In genomic region chr11:105244157-105244820, GRCh38 we compare ENCODE assay signal across 11 cellular contexts.
DNase-seq lines count a peak whose midpoint lies in the region; ATAC-seq and TF ChIP-seq lines count a peak whose summit lies in the region.
"Had no signal": no experiment of that assay in that cellular context is flagged by ENCODE, and none has a peak within 500 bp of the region (broad histone marks: within the 10 kb centered on the region; RNA-seq: fewer than 3 reads in every experiment).

No MANE protein-coding gene starts in this region.

- H3K9me3 ChIP-seq in HCT116 (ENCODE audit: control insufficient read depth in 1 of 2, insufficient read depth in 1 of 2, low read depth in 1 of 2, low read length in 2 of 2) (no peaks in the 10 kb centered on the region), skeletal muscle tissue (ENCODE audit: control insufficient read depth in 3 of 3, low read length in 3 of 3) (no peaks in the 10 kb centered on the region), spleen (no peaks in the 10 kb centered on the region)

- H3K4me3 Mint-ChIP-seq in T-helper 2 cell treated with Interferon-gamma antibody and Interleukin-4, amounts not matched to agents 5 μg/mL and 100 μg/mL, for 36 hours, result no peak overlapping the region
- H3K4me3 Mint-ChIP-seq in effector memory CD8-positive, alpha-beta T cell, result no peak overlapping the region
- H3K4me3 Mint-ChIP-seq: immature natural killer cell had no signal

- H3K4me3 ChIP-seq in HCT116 (replicated peaks in 1 of 2; ENCODE audit: low read depth in 1 of 2, low read length in 2 of 2) (peak overlapping the region in 1 of 2 experiments; percentile 19; a peak in 1 of 4 replicates), skeletal muscle tissue (ENCODE audit: low read length in 3 of 3) (no peak overlapping the region), spleen (no peak overlapping the region)

- H3K9me3 Mint-ChIP-seq in T-helper 2 cell treated with Interferon-gamma antibody and Interleukin-4, amounts not matched to agents 5 μg/mL and 100 μg/mL, for 36 hours, result no peaks in the 10 kb centered on the region
- H3K9me3 Mint-ChIP-seq in effector memory CD8-positive, alpha-beta T cell, result no peaks in the 10 kb centered on the region

- TF ChIP-seq CTCF in HCT116 (IDR thresholded peaks at IDR 0.05 in 2 of 3, conservative IDR thresholded peaks at IDR 0.05 in 1 of 3; ENCODE audit: borderline replicate concordance in 1 of 3, insufficient read depth in 1 of 3, low read depth in 2 of 3, low read length in 2 of 3) (no peak), spleen (IDR thresholded peaks at IDR 0.05 in 8 of 11, conservative IDR thresholded peaks at IDR 0.05 in 3 of 11) (no peak)

- H3K9ac ChIP-seq in HCT116 (ENCODE audit: low read length) (0 out of 2 replicates have a peak overlapping the region, but pooled peaks have one; percentile 10), skeletal muscle tissue (ENCODE audit: low read depth in 1 of 3, low read length in 3 of 3) (no peak overlapping the region)

- ATAC-seq in HCT116 (peak; percentile 88), HG02840 (IDR thresholded peaks at IDR 0.05; ENCODE audit: low FRiP score, unreplicated experiment) (no peak)
- no peak for ATAC-seq in effector memory CD8-positive, alpha-beta T cell (replicated peaks)

- POLR2A ChIA-PET in HCT116 (lab: Charles Lee), result no interaction called here

- H3K4me1 Mint-ChIP-seq in T-helper 2 cell treated with Interferon-gamma antibody and Interleukin-4, amounts not matched to agents 5 μg/mL and 100 μg/mL, for 36 hours (ENCODE audit: low read depth), result no peaks in the 10 kb centered on the region
- H3K4me1 Mint-ChIP-seq in effector memory CD8-positive, alpha-beta T cell (ENCODE audit: low read depth in 2 of 2), result no peaks in the 10 kb centered on the region
- H3K4me1 Mint-ChIP-seq: immature natural killer cell had no signal

- CTCF ChIA-PET in HCT116 (lab: Charles Lee), result no interaction called here

- no peaks in the 10 kb centered on the region for H3K36me3 Mint-ChIP-seq in T-helper 2 cell treated with Interferon-gamma antibody and Interleukin-4, amounts not matched to agents 5 μg/mL and 100 μg/mL, for 36 hours (ENCODE audit: low read depth)
- no peaks in the 10 kb centered on the region for H3K36me3 Mint-ChIP-seq in effector memory CD8-positive, alpha-beta T cell (ENCODE audit: insufficient read depth)
- H3K36me3 Mint-ChIP-seq: immature natural killer cell had no signal

- H3K27me3 ChIP-seq in HCT116 (ENCODE audit: insufficient read depth, low read length) (no peaks in the 10 kb centered on the region), skeletal muscle tissue (ENCODE audit: control insufficient read depth in 3 of 3, insufficient read depth in 3 of 3, low read length in 3 of 3) (no peaks in the 10 kb centered on the region), spleen (replicated peaks in 1 of 7) (no peaks in the 10 kb centered on the region)

- no peaks in the 10 kb centered on the region for H3K79me2 ChIP-seq in HCT116 (ENCODE audit: insufficient read depth, low read length)

- DNase-seq in HCT116 (ENCODE audit: low read depth, low spot score) (peak; percentile 47), SK-MEL-5 (ENCODE audit: low read depth, low spot score) (peak; percentile 88), foreskin melanocyte (peak; percentile 92), spleen (no peak)
- no peak for DNase-seq in T-helper 2 cell treated with Interferon-gamma antibody and Interleukin-4, amounts not matched to agents 5 μg/mL and 100 μg/mL, for 36 hours (ENCODE audit: low spot score)
- DNase-seq in effector memory CD8-positive, alpha-beta T cell, result no peak
- DNase-seq: activated CD8-positive, alpha-beta memory T cell treated with anti-CD3 and anti-CD28 coated beads, Interleukin-2, amount 50 U/mL, for 48 hours; immature natural killer cell; NCI-H446 treated with DMSO at 0.1 percent for 48 hours had no signal

- no peaks in the 10 kb centered on the region for H3K36me3 ChIP-seq in HCT116 (ENCODE audit: control insufficient read depth in 1 of 2, insufficient read depth in 2 of 2, low read length in 2 of 2)
- H3K36me3 ChIP-seq in skeletal muscle tissue (ENCODE audit: control insufficient read depth in 3 of 3, insufficient read depth in 3 of 3, low read length in 3 of 3), result no peaks in the 10 kb centered on the region
- no peaks in the 10 kb centered on the region for H3K36me3 ChIP-seq in spleen

- H3K27me3 Mint-ChIP-seq in T-helper 2 cell treated with Interferon-gamma antibody and Interleukin-4, amounts not matched to agents 5 μg/mL and 100 μg/mL, for 36 hours (ENCODE audit: low read depth), result no peaks in the 10 kb centered on the region
- H3K27me3 Mint-ChIP-seq in effector memory CD8-positive, alpha-beta T cell, result peaks cover 0 to 8% of the 10 kb centered on the region in 2 donors

- no peaks in the 10 kb centered on the region for H4K20me1 ChIP-seq in HCT116 (ENCODE audit: insufficient read depth)

- TF ChIP-seq RAD21 in HCT116 (IDR thresholded peaks at IDR 0.05; ENCODE audit: low read depth), result no peak

- peak overlapping the region; percentile 60 for H3K4me2 ChIP-seq in HCT116 (ENCODE audit: low read length)

- RAD21 ChIA-PET in HCT116 (lab: Charles Lee; ENCODE audit: low non-redundant PET in 1 of 2, low total read pairs in 2 of 2, uncharacterized antibody in 2 of 2, unreplicated experiment in 2 of 2), result no interaction called here

- no peak for TF ChIP-seq POLR2A in HCT116 (IDR thresholded peaks at IDR 0.05; ENCODE audit: borderline replicate concordance, extremely low read depth, insufficient read depth, insufficient read length)
- TF ChIP-seq POLR2A in spleen (IDR thresholded peaks at IDR 0.05), result no peak

- intact Hi-C loops in HCT116 (cut with micrococcal nuclease), result no loop called here
- intact Hi-C loops in spleen (cut with DNase I; ENCODE audit: low total_unique reads), result no loop called here

- in situ Hi-C loops in SK-MEL-5 (cut with HindIII; ENCODE audit: low pct_unique_long_range_greater_than_20kb, low sequenced_read_pairs), result no loop called here

- no TSS peak for BruUV-seq in HCT116 (replicated peaks; lab: Mats Ljungman, UMichigan)

- H2AFZ ChIP-seq in HCT116 (ENCODE audit: low read depth, low read length, poor library complexity, severe bottlenecking), result peak overlapping the region; percentile 78

- H3K4me1 ChIP-seq in HCT116 (ENCODE audit: control insufficient read depth in 1 of 2, insufficient read depth in 2 of 2, low read length in 2 of 2), result peaks cover 9 to 17% of the 10 kb centered on the region in 2 experiments
- peaks cover 3 to 9% (median 7%) of the 10 kb centered on the region in 3 donors for H3K4me1 ChIP-seq in skeletal muscle tissue (ENCODE audit: control insufficient read depth in 3 of 3, insufficient read depth in 3 of 3, low read length in 3 of 3)
- peaks cover 0 to 8% (median 3%) of the 10 kb centered on the region in 6 donors for H3K4me1 ChIP-seq in spleen

- 38 to 51% (median 46%) methylated on average over 4 of the region's 4 CpGs for WGBS in spleen, 5 donors

- peaks cover 6% of the 10 kb centered on the region; the same call in 1 of the 2 replicates for H3K9me2 ChIP-seq in HCT116 (ENCODE audit: insufficient read depth)

- H3K27ac Mint-ChIP-seq in T-helper 2 cell treated with Interferon-gamma antibody and Interleukin-4, amounts not matched to agents 5 μg/mL and 100 μg/mL, for 36 hours, result no peak overlapping the region
- no peak overlapping the region for H3K27ac Mint-ChIP-seq in effector memory CD8-positive, alpha-beta T cell
- H3K27ac Mint-ChIP-seq: immature natural killer cell had no signal

- H3K27ac ChIP-seq in HCT116 (ENCODE audit: low read depth, low read length), result no peak overlapping the region
- H3K27ac ChIP-seq in skeletal muscle tissue (ENCODE audit: low read depth, low read length), result peak overlapping the region; percentile 86
- H3K27ac ChIP-seq in spleen, result no peak overlapping the region

TF ChIP-seq in HCT116, 20 proteins besides CTCF, POLR2A, EP300 and RAD21 (continues in another document):
- TF ChIP-seq MAX (IDR thresholded peaks at IDR 0.05), result peak; percentile 72; the same call in 1 of the 2 replicates
- peak; percentile 54 for TF ChIP-seq CEBPB (IDR thresholded peaks at IDR 0.05; ENCODE audit: low read depth)
- TF ChIP-seq ZNF274 (IDR thresholded peaks at IDR 0.05; ENCODE audit: low read depth, low read length), result no peak
- peak; percentile 74 for TF ChIP-seq JUND (IDR thresholded peaks at IDR 0.05)
- no peak for TF ChIP-seq YY1 (IDR thresholded peaks at IDR 0.05; ENCODE audit: extremely low read depth, insufficient replicate concordance, low read depth, low read length)
- TF ChIP-seq ELF1 (IDR thresholded peaks at IDR 0.05; ENCODE audit: borderline replicate concordance, low read depth), result no peak
- TF ChIP-seq EGR1 (IDR thresholded peaks at IDR 0.05; ENCODE audit: low read depth), result no peak
- TF ChIP-seq CBX3 (IDR thresholded peaks at IDR 0.05; ENCODE audit: low read depth), result peak; percentile 14; the same call in 1 of the 2 replicates
- no peak for TF ChIP-seq REST (IDR thresholded peaks at IDR 0.05; ENCODE audit: low read depth)
- TF ChIP-seq SP1 (IDR thresholded peaks at IDR 0.05; ENCODE audit: low read depth), result peak; percentile 69
- TF ChIP-seq FOSL1 (IDR thresholded peaks at IDR 0.05; ENCODE audit: low read depth), result peak; percentile 69

Comparison
In these comparisons a context has a peak if more than half of its experiments do, and no peak if none do; other contexts are left out.
1. DNase-seq: peak in HCT116 (single experiment), SK-MEL-5 (single experiment) and foreskin melanocyte (single experiment); none in T-helper 2 cell treated with Interferon-gamma antibody and Interleukin-4, amounts not matched to agents 5 μg/mL and 100 μg/mL, for 36 hours (single experiment), spleen (single experiment) and effector memory CD8-positive, alpha-beta T cell (0 of 3).